8 cellular contexts compared by ENCODE assay signal in genomic region chr2:172931256-172931894, GRCh38.
A peak's percentile ranks its signal among the peaks of the same experiment; 100 is the strongest.
DNase-seq lines count a peak whose midpoint lies in the region; ATAC-seq, FAIRE-seq and TF ChIP-seq lines count a peak whose summit lies in the region.

No MANE protein-coding gene starts in this region.

- peaks cover 4% of the 10 kb centered on the region for H3K27me3 Mint-ChIP-seq in osteocyte (ENCODE audit: unreplicated experiment)
- peaks cover 10% of the 10 kb centered on the region for H3K27me3 Mint-ChIP-seq in activated CD4-positive, alpha-beta T cell treated with anti-CD3 and anti-CD28 coated beads, Interleukin-2, amount 10 ng/mL, durations not matched to agents 24 days and 14 days

- H3K9ac ChIP-seq in endothelial cell of umbilical vein (replicated peaks; ENCODE audit: extremely low read depth, insufficient read depth, low read length): peak overlapping the region; percentile 73

- peaks cover 44% of the 10 kb centered on the region for H3K4me1 Mint-ChIP-seq in osteocyte (ENCODE audit: unreplicated experiment)
- peaks cover 5% of the 10 kb centered on the region for H3K4me1 Mint-ChIP-seq in activated CD4-positive, alpha-beta T cell treated with anti-CD3 and anti-CD28 coated beads, Interleukin-2, amount 10 ng/mL, durations not matched to agents 24 days and 14 days

- H2AFZ ChIP-seq in endothelial cell of umbilical vein (ENCODE audit: low read depth, low read length): peak overlapping the region; percentile 80

- no peaks in the 10 kb centered on the region for H3K27me3 ChIP-seq in endothelial cell of umbilical vein (ENCODE audit: control insufficient read depth in 2 of 2, insufficient read depth in 2 of 2, low read length in 2 of 2)

- H3K79me2 ChIP-seq in endothelial cell of umbilical vein (ENCODE audit: control insufficient read depth, insufficient read depth, low read length): no peaks in the 10 kb centered on the region

- no peaks in the 10 kb centered on the region for H3K36me3 Mint-ChIP-seq in osteocyte (ENCODE audit: unreplicated experiment)
- H3K36me3 Mint-ChIP-seq in activated CD4-positive, alpha-beta T cell treated with anti-CD3 and anti-CD28 coated beads, Interleukin-2, amount 10 ng/mL, durations not matched to agents 24 days and 14 days (ENCODE audit: low read depth): no peaks in the 10 kb centered on the region

- no peak overlapping the region for H3K4me3 Mint-ChIP-seq in osteocyte (ENCODE audit: unreplicated experiment)
- no peak overlapping the region for H3K4me3 Mint-ChIP-seq in activated CD4-positive, alpha-beta T cell treated with anti-CD3 and anti-CD28 coated beads, Interleukin-2, amount 10 ng/mL, durations not matched to agents 24 days and 14 days

- peak overlapping the region; percentile 96 for H3K4me2 ChIP-seq in endothelial cell of umbilical vein (ENCODE audit: insufficient read depth, low read length)

- no peak for ATAC-seq in HG02852 (IDR thresholded peaks at IDR 0.05; ENCODE audit: unreplicated experiment)

- FAIRE-seq in endothelial cell of umbilical vein (lab: Jason Lieb, UNC): peak; percentile 80

- H3K9me3 Mint-ChIP-seq in osteocyte (ENCODE audit: unreplicated experiment): no peaks in the 10 kb centered on the region
- H3K9me3 Mint-ChIP-seq in activated CD4-positive, alpha-beta T cell treated with anti-CD3 and anti-CD28 coated beads, Interleukin-2, amount 10 ng/mL, durations not matched to agents 24 days and 14 days: no peaks in the 10 kb centered on the region

- peak overlapping the region; percentile 80 for H3K27ac Mint-ChIP-seq in osteocyte (ENCODE audit: unreplicated experiment)
- no peak overlapping the region for H3K27ac Mint-ChIP-seq in activated CD4-positive, alpha-beta T cell treated with anti-CD3 and anti-CD28 coated beads, Interleukin-2, amount 10 ng/mL, durations not matched to agents 24 days and 14 days

- TF ChIP-seq POLR2A in endothelial cell of umbilical vein (IDR thresholded peaks at IDR 0.05; ENCODE audit: low read depth, low read length): no peak

- intact Hi-C loops in endothelial cell of umbilical vein (cut with micrococcal nuclease): loop anchor here (1.0 kb wide), 2 partner anchors 32 to 95 kb away; no protein-coding TSS in a partner anchor
- intact Hi-C loops in activated CD4-positive, alpha-beta T cell treated with anti-CD3 and anti-CD28 coated beads, Interleukin-2, amount 10 ng/mL, durations not matched to agents 24 days and 14 days (cut with micrococcal nuclease): no loop called here

- POLR2A ChIA-PET in endothelial cell of umbilical vein (lab: Charles Lee): interaction anchor here (1.2 kb wide), 1 partner anchor 118 kb away, joined by 10 read pairs; no protein-coding TSS in a partner anchor

- no peaks in the 10 kb centered on the region for H3K36me3 ChIP-seq in endothelial cell of umbilical vein (ENCODE audit: control insufficient read depth in 2 of 2, extremely low read depth in 1 of 2, insufficient read depth in 2 of 2, low read length in 2 of 2)

- in situ Hi-C loops in ACHN (cut with HindIII; ENCODE audit: low pct_ligation_motif_present, low pct_unique_long_range_greater_than_20kb, low sequenced_read_pairs): no loop called here

- TF ChIP-seq CTCF in endothelial cell of umbilical vein (IDR thresholded peaks at IDR 0.05; ENCODE audit: extremely low read depth in 1 of 2, insufficient read depth in 1 of 2, low read depth in 1 of 2, low read length in 2 of 2) (no peak), osteocyte (IDR thresholded peaks at IDR 0.05) (no peak)

- no peaks in the 10 kb centered on the region for H4K20me1 ChIP-seq in endothelial cell of umbilical vein (replicated peaks; ENCODE audit: control insufficient read depth, extremely low read depth, insufficient read depth, low read length)

- H3K4me1 ChIP-seq in endothelial cell of umbilical vein (ENCODE audit: control insufficient read depth, extremely low read depth, insufficient read depth, low read length): peaks cover 39% of the 10 kb centered on the region

- peak overlapping the region in 1 of 3 experiments; percentile 25 for H3K4me3 ChIP-seq in endothelial cell of umbilical vein (replicated peaks in 1 of 3; ENCODE audit: insufficient read depth in 1 of 3, low read depth in 1 of 3, low read length in 3 of 3)

- dilution Hi-C loops in endothelial cell of umbilical vein (cut with MboI; ENCODE audit: extremely low pct_ligation_motif_present, low sequenced_read_pairs): no loop called here

- TSS peak; percentile 16 for BruUV-seq in endothelial cell of umbilical vein (replicated peaks; lab: Mats Ljungman, UMichigan)

- DNase-seq in EL (peak; percentile 58), NCI-H82 treated with DMSO at 0.1 percent for 48 hours (lab: John Stamatoyannopoulos, UW; ENCODE audit: unreplicated experiment) (peak; percentile 47), endothelial cell of umbilical vein (ENCODE audit: low read depth, low spot score) (peak; percentile 90), osteocyte (ENCODE audit: extremely low spot score, unreplicated experiment) (no peak), globus pallidus (ENCODE audit: low spot score) (no peak), ACHN (no peak)
- no peak for DNase-seq in activated CD4-positive, alpha-beta T cell treated with anti-CD3 and anti-CD28 coated beads, Interleukin-2, amount 10 ng/mL, durations not matched to agents 24 days and 14 days

- peak overlapping the region; percentile 94 for H3K27ac ChIP-seq in endothelial cell of umbilical vein (ENCODE audit: insufficient read depth, low read depth, low read length)

- CTCF ChIA-PET in endothelial cell of umbilical vein (lab: Charles Lee): interaction anchor here (0.6 to 4.6 kb wide), 65 partner anchors 9 to 1413 kb away, joined by 3 to 280 read pairs (median 5); no protein-coding TSS in a partner anchor

- H3K9me1 ChIP-seq in endothelial cell of umbilical vein (replicated peaks; ENCODE audit: control insufficient read depth, extremely low read depth, insufficient read depth, low read length): no peaks in the 10 kb centered on the region

- H3K9me3 ChIP-seq in endothelial cell of umbilical vein (replicated peaks; ENCODE audit: control insufficient read depth, insufficient read depth, low read length): no peaks in the 10 kb centered on the region

TF ChIP-seq in endothelial cell of umbilical vein, 7 proteins besides CTCF, POLR2A, EP300 and RAD21:
- TF ChIP-seq GATA2 (IDR thresholded peaks at IDR 0.05; ENCODE audit: insufficient read depth, insufficient read length, low read depth, low read length) (peak; percentile 82), POLR2AphosphoS5 (IDR thresholded peaks at IDR 0.05; ENCODE audit: insufficient read depth, low read depth, low read length) (peak; percentile 13), FOS (IDR thresholded peaks at IDR 0.05; ENCODE audit: borderline replicate concordance, insufficient read depth, low read length) (no peak)

Comparison
In these comparisons a context has a peak if more than half of its experiments do, and no peak if none do; other contexts are left out.
1. DNase-seq: peak in EL (single experiment), NCI-H82 treated with DMSO at 0.1 percent for 48 hours (single experiment) and endothelial cell of umbilical vein (single experiment); none in osteocyte (single experiment), activated CD4-positive, alpha-beta T cell treated with anti-CD3 and anti-CD28 coated beads, Interleukin-2, amount 10 ng/mL, durations not matched to agents 24 days and 14 days (single experiment), globus pallidus (single experiment) and ACHN (single experiment).